8 cellular contexts compared by ENCODE assay signal in genomic region chr17:57084361-57084801, GRCh38. TPM values are rescaled to one million over a fixed set of nuclear protein-coding genes. Genes with fewer than 3 reads are reported as not detected.
A peak's percentile ranks its signal among the peaks of the same experiment; 100 is the strongest.
DNase-seq lines count a peak whose midpoint lies in the region; ATAC-seq and TF ChIP-seq lines count a peak whose summit lies in the region.

No MANE protein-coding gene starts in this region.

- H3K9me3 ChIP-seq in RWPE2 (ENCODE audit: severe bottlenecking) (no peaks in the 10 kb centered on the region), gastrocnemius medialis (no peaks in the 10 kb centered on the region)

- in situ Hi-C loops in gastrocnemius medialis (cut with MboI; ENCODE audit: low sequenced_read_pairs in 4 of 4) = loop anchor here in 1 of 4 donors (25.0 kb wide), 1 partner anchor 903 kb away; the partner anchor contains the start of gene VEZF1

- no peaks in the 10 kb centered on the region for H3K36me3 Mint-ChIP-seq in activated T-cell treated with anti-CD3 and anti-CD28 coated beads, Interleukin-2, amount 50 U/mL, for 4 hours (ENCODE audit: insufficient read depth)

- peak overlapping the region; percentile 88 for H3K4me3 Mint-ChIP-seq in activated T-cell treated with anti-CD3 and anti-CD28 coated beads, Interleukin-2, amount 50 U/mL, for 4 hours

- H3K4me1 ChIP-seq in RWPE2 (ENCODE audit: insufficient read depth, poor library complexity, severe bottlenecking) (peaks cover 3% of the 10 kb centered on the region), gastrocnemius medialis (peaks cover 35 to 36% of the 10 kb centered on the region in 2 donors)

- TF ChIP-seq POLR2A in gastrocnemius medialis (IDR thresholded peaks at IDR 0.05) = no peak

- peaks cover 24% of the 10 kb centered on the region for H3K4me1 Mint-ChIP-seq in activated T-cell treated with anti-CD3 and anti-CD28 coated beads, Interleukin-2, amount 50 U/mL, for 4 hours (ENCODE audit: low read depth)

- no peaks in the 10 kb centered on the region for H3K9me3 Mint-ChIP-seq in activated T-cell treated with anti-CD3 and anti-CD28 coated beads, Interleukin-2, amount 50 U/mL, for 4 hours

- H3K4me3 ChIP-seq in RWPE2 (ENCODE audit: severe bottlenecking) (peak overlapping the region; percentile 78), fibroblast of the aortic adventitia (ENCODE audit: low read depth, low read length) (peak overlapping the region; percentile 97), gastrocnemius medialis (peak overlapping the region; percentile 62 to 95 (median 80))

- H3K27me3 ChIP-seq in RWPE2 (ENCODE audit: insufficient read depth, poor library complexity, severe bottlenecking) = no peaks in the 10 kb centered on the region
- H3K27me3 ChIP-seq in gastrocnemius medialis = no peaks in the 10 kb centered on the region

- H3K27ac ChIP-seq in RWPE2 (ENCODE audit: poor library complexity, severe bottlenecking) (peak overlapping the region; percentile 63), gastrocnemius medialis (peak overlapping the region; percentile 89 to 99 (median 91))

- H3K36me3 ChIP-seq in RWPE2 (ENCODE audit: low read depth) = no peaks in the 10 kb centered on the region
- H3K36me3 ChIP-seq in gastrocnemius medialis = no peaks in the 10 kb centered on the region

- ATAC-seq in activated T-cell treated with anti-CD3 and anti-CD28 coated beads, Interleukin-2, amount 50 U/mL, for 4 hours = peak; percentile 9 to 15
- ATAC-seq in RWPE2 (ENCODE audit: low read depth) (peak; percentile 35), gastrocnemius medialis (peak; percentile 27 to 32), GM18867 (IDR thresholded peaks at IDR 0.05; ENCODE audit: unreplicated experiment) (no peak)

- no peaks in the 10 kb centered on the region for H3K27me3 Mint-ChIP-seq in activated T-cell treated with anti-CD3 and anti-CD28 coated beads, Interleukin-2, amount 50 U/mL, for 4 hours (ENCODE audit: low read depth)

- no peak for TF ChIP-seq CTCF in RWPE2 (IDR thresholded peaks at IDR 0.05; ENCODE audit: poor library complexity, severe bottlenecking)
- no peak for TF ChIP-seq CTCF in fibroblast of the aortic adventitia (IDR thresholded peaks at IDR 0.05; ENCODE audit: insufficient read depth, low read length)
- TF ChIP-seq CTCF in gastrocnemius medialis (IDR thresholded peaks at IDR 0.05 in 4 of 5, conservative IDR thresholded peaks at IDR 0.05 in 1 of 5) = no peak

- DNase-seq in activated T-cell treated with anti-CD3 and anti-CD28 coated beads, Interleukin-2, amount 50 U/mL, for 4 hours = no peak
- DNase-seq in activated T-cell treated with anti-CD3 and anti-CD28 coated beads, Interleukin-2, amount 50 U/mL, for 1 hour = no peak
- no peak for DNase-seq in RWPE2 (ENCODE audit: low spot score)
- no peak for DNase-seq in fibroblast of the aortic adventitia (ENCODE audit: low read depth)
- DNase-seq in gastrocnemius medialis = no peak
- DNase-seq in SW480 (ENCODE audit: low spot score) = no peak
- DNase-seq in NCI-H748 treated with DMSO at 0.1 percent for 48 hours (lab: John Stamatoyannopoulos, UW) = no peak

- intact Hi-C loops in gastrocnemius medialis (cut with DNase I; ENCODE audit: low total_unique reads) = loop anchor here (2.0 to 10.0 kb wide), 3 partner anchors 24 to 110 kb away; partner anchors contain the start of gene SCPEP1

RNA-seq across cellular contexts. Expression of gene AKAP1, which starts 0.7 kb away (rescaled TPM):
- 10 to 100 TPM; 59.6 to 64.3 (median 60.2) TPM for total RNA-seq in activated T-cell treated with anti-CD3 and anti-CD28 coated beads, Interleukin-2, amount 50 U/mL, for 4 hours
- total RNA-seq in fibroblast of the aortic adventitia (ENCODE audit: low replicate concordance) = 12.9 and 23.6 TPM in 2 replicates
- 100 to 1,000 TPM in 2 of 4 donors, 10 to 100 TPM in 2; 57.5 to 174 (median 117) TPM for total RNA-seq in gastrocnemius medialis
